Comparison of ENCODE assay signal across 15 cellular contexts in genomic region chr9:134980516-134980915, GRCh38.
"Had no signal": no experiment of that assay in that cellular context is flagged by ENCODE, and none has a peak within 500 bp of the region (broad histone marks: within the 10 kb centered on the region; RNA-seq: fewer than 3 reads in every experiment).

No MANE protein-coding gene starts in this region.

- ATAC-seq: foreskin keratinocyte; left colon; left ventricle myocardium superior; naive thymus-derived CD4-positive, alpha-beta T cell had no signal

- H3K4me1 ChIP-seq: foreskin keratinocyte, right atrium auricular region, stomach, uterus had no signal

- H3K36me3 ChIP-seq: right atrium auricular region, stomach, uterus had no signal

- H3K4me3 ChIP-seq: right atrium auricular region, stomach, uterus had no signal

- H3K27me3 ChIP-seq: foreskin keratinocyte, right atrium auricular region, uterus had no signal

- DNase-seq: erythroblast; foreskin keratinocyte; immature natural killer cell; left colon; left ventricle myocardium superior; mesendoderm; naive thymus-derived CD4-positive, alpha-beta T cell; nephron progenitor cell; small intestine; stimulated activated CD4-positive, alpha-beta T cell treated with anti-CD3 and anti-CD28 coated beads, Interleukin-12 subunit alpha, Interleukin-12 subunit beta, amount 100 ng/mL, for 4 hours; stimulated activated naive CD4-positive, alpha-beta T cell; stomach; substantia nigra had no signal

- H3K27ac ChIP-seq: foreskin keratinocyte, right atrium auricular region, stomach, uterus had no signal

- H3K9me3 ChIP-seq: right atrium auricular region, uterus had no signal
